ENCODE assay signal across 18 cellular contexts in the genomic region with DNA sequence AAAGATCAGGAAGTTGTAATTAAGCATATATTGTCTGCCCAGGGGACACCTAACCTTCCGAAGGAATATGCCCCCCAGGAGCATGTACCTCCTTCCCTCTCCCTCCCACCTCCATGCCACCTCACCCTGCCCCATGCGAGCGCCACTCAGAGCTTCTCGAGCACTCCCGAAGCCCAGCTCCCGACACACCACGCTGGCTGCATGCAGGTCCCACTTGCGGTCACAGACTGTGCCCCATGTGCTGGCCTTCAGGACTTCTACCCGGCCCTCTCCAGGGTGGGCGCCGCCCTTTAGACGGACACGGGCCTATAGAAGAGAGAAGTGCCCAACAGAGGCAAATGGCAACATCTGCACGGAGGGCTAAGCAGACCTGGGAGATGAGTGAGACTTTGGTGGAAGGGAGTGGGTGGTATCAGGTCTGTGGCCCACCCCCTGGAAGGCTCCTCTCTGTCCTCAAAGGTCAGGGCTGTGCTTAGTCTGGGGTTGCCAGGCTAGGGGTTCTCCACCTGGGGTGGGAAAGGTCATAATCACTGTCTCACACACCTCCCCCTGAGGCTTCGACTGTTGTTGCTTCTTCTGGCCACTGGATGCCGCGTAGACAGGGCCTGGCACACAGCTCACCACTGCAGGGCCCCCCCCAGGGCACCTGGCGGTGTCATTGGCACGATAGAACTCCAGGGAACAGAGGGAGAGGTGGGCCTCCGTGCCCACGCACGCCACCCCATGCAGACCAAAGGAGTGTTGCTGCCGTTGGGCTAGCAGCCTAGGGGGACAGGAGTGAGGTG. TPM values are rescaled to one million over a fixed set of nuclear protein-coding genes. Genes with fewer than 3 reads are reported as not detected.
DNase-seq lines count a peak whose midpoint lies in the region; ATAC-seq, FAIRE-seq and TF ChIP-seq lines count a peak whose summit lies in the region.
"Had no signal": no experiment of that assay in that cellular context is flagged by ENCODE, and none has a peak within 500 bp of the region (broad histone marks: within the 10 kb centered on the region; RNA-seq: fewer than 3 reads in every experiment).

No MANE protein-coding gene starts in this region.

- FAIRE-seq in GM12892 (lab: Jason Lieb, UNC) = no peak
- FAIRE-seq: A204.1, GM18507 had no signal

- H3K4me1 ChIP-seq in breast epithelium (peaks cover 0 to 3% of the 10 kb centered on the region in 2 donors), mesenchymal stem cell (ENCODE audit: control insufficient read depth, insufficient read depth, low read depth, low read length) (no peaks in the 10 kb centered on the region), right atrium auricular region (peaks cover 0 to 7% of the 10 kb centered on the region in 2 donors)

- no peak overlapping the region for H2BK15ac ChIP-seq in mesenchymal stem cell (ENCODE audit: low read depth, poor library complexity, severe bottlenecking)

- no peak overlapping the region for H3K4me2 ChIP-seq in mesenchymal stem cell (ENCODE audit: low read length, poor library complexity, severe bottlenecking)
- H3K4me2 ChIP-seq: KMS-11 had no signal

- POLR2A ChIA-PET in MCF 10A (lab: Yijun Ruan, JAX) = no interaction called here
- POLR2A ChIA-PET in activated CD8-positive, alpha-beta T cell treated with anti-CD3 and anti-CD28 coated beads for 36 hours (lab: Charles Lee) = no interaction called here

- H3K23ac ChIP-seq in mesenchymal stem cell (ENCODE audit: low read length in 2 of 2) = no peak overlapping the region

- H3K36me3 ChIP-seq in breast epithelium (no peaks in the 10 kb centered on the region), mesenchymal stem cell (ENCODE audit: control insufficient read depth in 1 of 2, insufficient read depth in 2 of 2, low read depth in 1 of 2, low read length in 2 of 2) (peaks cover 19 to 29% of the 10 kb centered on the region in 2 experiments), right atrium auricular region (peaks cover 15% of the 10 kb centered on the region)

- H3K9me3 ChIP-seq in breast epithelium (no peaks in the 10 kb centered on the region), mesenchymal stem cell (ENCODE audit: control insufficient read depth, low read length) (no peaks in the 10 kb centered on the region), right atrium auricular region (no peaks in the 10 kb centered on the region)

- 95% methylated on average over 21 of the region's 23 CpGs for WGBS in mesenchymal stem cell

- H4K8ac ChIP-seq in mesenchymal stem cell (ENCODE audit: low read length) = no peak overlapping the region

- H3K9ac ChIP-seq in mesenchymal stem cell (ENCODE audit: low read length) = peak overlapping the region; percentile 25
- H3K9ac ChIP-seq: KMS-11 had no signal

- no peaks in the 10 kb centered on the region for H3K36me3 Mint-ChIP-seq in MCF 10A (ENCODE audit: insufficient read depth, unreplicated experiment)
- H3K36me3 Mint-ChIP-seq in activated CD8-positive, alpha-beta T cell treated with anti-CD3 and anti-CD28 coated beads for 36 hours (ENCODE audit: low read depth) = peaks cover 18% of the 10 kb centered on the region

- CTCF ChIA-PET in MCF 10A (lab: Yijun Ruan, JAX) = interaction anchor here (0.6 to 0.9 kb wide), 2 partner anchors 53 to 381 kb away, joined by 4 read pairs; a partner anchor contains a TSS
- CTCF ChIA-PET in activated CD8-positive, alpha-beta T cell treated with anti-CD3 and anti-CD28 coated beads for 36 hours (lab: Charles Lee) = interaction anchor here (1.2 kb wide), 1 partner anchor 8 kb away, joined by 3 read pairs; no protein-coding TSS in a partner anchor

- no peak overlapping the region for H2BK12ac ChIP-seq in mesenchymal stem cell (ENCODE audit: low read length in 2 of 2)

- no peaks in the 10 kb centered on the region for H3K27me3 ChIP-seq in breast epithelium
- H3K27me3 ChIP-seq in mesenchymal stem cell (ENCODE audit: control insufficient read depth in 1 of 2, insufficient read depth in 1 of 2, low read length in 2 of 2) = peaks cover 0 to 5% of the 10 kb centered on the region in 2 experiments
- no peaks in the 10 kb centered on the region for H3K27me3 ChIP-seq in right atrium auricular region

- no peak overlapping the region for H3K18ac ChIP-seq in mesenchymal stem cell (ENCODE audit: low read depth in 1 of 2, low read length in 2 of 2)

- H3K4ac ChIP-seq in mesenchymal stem cell (ENCODE audit: low read depth in 1 of 2, low read length in 2 of 2) = no peak overlapping the region

- peaks cover 13% of the 10 kb centered on the region for H3K4me1 Mint-ChIP-seq in MCF 10A (ENCODE audit: insufficient read depth, unreplicated experiment)
- H3K4me1 Mint-ChIP-seq in activated CD8-positive, alpha-beta T cell treated with anti-CD3 and anti-CD28 coated beads for 36 hours (ENCODE audit: low read depth) = peaks cover 11% of the 10 kb centered on the region

- H3K4me3 ChIP-seq in breast epithelium (no peak overlapping the region), mesenchymal stem cell (ENCODE audit: insufficient read depth in 1 of 2, low read depth in 1 of 2, low read length in 2 of 2) (no peak overlapping the region), right atrium auricular region (no peak overlapping the region)

- peak; percentile 71 for ATAC-seq in activated CD8-positive, alpha-beta T cell treated with anti-CD3 and anti-CD28 coated beads for 36 hours

- no peaks in the 10 kb centered on the region for H3K9me3 Mint-ChIP-seq in MCF 10A (ENCODE audit: unreplicated experiment)
- no peaks in the 10 kb centered on the region for H3K9me3 Mint-ChIP-seq in activated CD8-positive, alpha-beta T cell treated with anti-CD3 and anti-CD28 coated beads for 36 hours

- TF ChIP-seq POLR2A in breast epithelium (IDR thresholded peaks at IDR 0.05) = no peak
- no peak for TF ChIP-seq POLR2A in GM12892 (IDR thresholded peaks at IDR 0.05; ENCODE audit: low read depth, low read length)

- H3K27ac ChIP-seq in breast epithelium (no peak overlapping the region), mesenchymal stem cell (ENCODE audit: low read length, poor library complexity, severe bottlenecking) (no peak overlapping the region), right atrium auricular region (no peak overlapping the region)
- H3K27ac ChIP-seq: C4-2B, KMS-11 had no signal

- intact Hi-C loops in MCF 10A (cut with micrococcal nuclease) (no loop called here), breast epithelium (cut with DNase I; ENCODE audit: low total_unique reads) (no loop called here)
- intact Hi-C loops in activated CD8-positive, alpha-beta T cell treated with anti-CD3 and anti-CD28 coated beads for 36 hours (cut with micrococcal nuclease) = no loop called here

- H2AK5ac ChIP-seq in mesenchymal stem cell (ENCODE audit: low read length, severe bottlenecking) = no peak overlapping the region

- no peak for TF ChIP-seq CTCF in MCF 10A (IDR thresholded peaks at IDR 0.05; ENCODE audit: unreplicated experiment)
- no peak for TF ChIP-seq CTCF in breast epithelium (IDR thresholded peaks at IDR 0.05)
- TF ChIP-seq CTCF in activated CD8-positive, alpha-beta T cell treated with anti-CD3 and anti-CD28 coated beads for 36 hours (IDR thresholded peaks at IDR 0.05) = no peak
- no peak for TF ChIP-seq CTCF in right atrium auricular region (IDR thresholded peaks at IDR 0.05)

- peaks cover 5% of the 10 kb centered on the region for H3K79me1 ChIP-seq in mesenchymal stem cell (replicated peaks; ENCODE audit: low read length, poor library complexity, severe bottlenecking)

- H4K91ac ChIP-seq in mesenchymal stem cell (ENCODE audit: low read length) = no peak overlapping the region

- no peak overlapping the region for H3K14ac ChIP-seq in mesenchymal stem cell (ENCODE audit: low read length in 2 of 2)

- BruUV-seq in MCF 10A (replicated peaks; lab: Mats Ljungman, UMichigan) = no TSS peak

- DNase-seq in MCF 10A (ENCODE audit: unreplicated experiment) (no peak), breast epithelium (ENCODE audit: low spot score in 2 of 2) (no peak), mesenchymal stem cell (no peak), GM12892 (ENCODE audit: insufficient read length) (no peak), nucleus accumbens (lab: John Stamatoyannopoulos, UW) (no peak), right atrium auricular region (ENCODE audit: low spot score) (no peak)
- peak; percentile 17 for DNase-seq in activated CD8-positive, alpha-beta T cell treated with anti-CD3 and anti-CD28 coated beads for 36 hours
- no peak for DNase-seq in central memory CD4-positive, alpha-beta T cell
- DNase-seq: DMS153, MM.1S, NCI-H1105, NCI-H187, NCI-H446 treated with DMSO at 0.1 percent for 48 hours, NCI-H774 had no signal

- no peak overlapping the region for H2BK120ac ChIP-seq in mesenchymal stem cell (ENCODE audit: low read depth, low read length)

- no peak overlapping the region for H2AFZ ChIP-seq in mesenchymal stem cell (ENCODE audit: low read depth, low read length)

- peak overlapping the region; percentile 49 for H3K27ac Mint-ChIP-seq in MCF 10A (ENCODE audit: low read depth, unreplicated experiment)
- H3K27ac Mint-ChIP-seq in activated CD8-positive, alpha-beta T cell treated with anti-CD3 and anti-CD28 coated beads for 36 hours = no peak overlapping the region

- no peak overlapping the region for H3K4me3 Mint-ChIP-seq in MCF 10A (ENCODE audit: unreplicated experiment)
- no peak overlapping the region for H3K4me3 Mint-ChIP-seq in activated CD8-positive, alpha-beta T cell treated with anti-CD3 and anti-CD28 coated beads for 36 hours

- H3K27me3 Mint-ChIP-seq in MCF 10A (ENCODE audit: insufficient read depth, unreplicated experiment) = no peaks in the 10 kb centered on the region
- H3K27me3 Mint-ChIP-seq in activated CD8-positive, alpha-beta T cell treated with anti-CD3 and anti-CD28 coated beads for 36 hours = peaks cover 9% of the 10 kb centered on the region

- H2BK5ac ChIP-seq in mesenchymal stem cell (ENCODE audit: low read depth, low read length, poor library complexity, severe bottlenecking) = no peak overlapping the region

RNA-seq across cellular contexts. Expression of a gene that starts 6.6 kb away (rescaled TPM):
- total RNA-seq in MCF 10A (2022) (27.6 and 33.0 TPM in 2 replicates), breast epithelium (10 to 100 TPM; 32.1 to 34.5 (median 32.5) TPM), right atrium auricular region (10 to 100 TPM; 16.0 to 27.3 TPM)
- total RNA-seq in activated CD8-positive, alpha-beta T cell treated with anti-CD3 and anti-CD28 coated beads for 36 hours = 10 to 100 TPM; 42.0 to 45.0 TPM
- polyA plus RNA-seq in mesenchymal stem cell (2013, experiment 1 of 2) = 21.6 TPM
- 20.7 TPM for polyA plus RNA-seq in mesenchymal stem cell (2013, experiment 2 of 2)
- polyA plus RNA-seq in GM12892 (2012; ENCODE audit: missing spikeins) = 56.6 TPM

RNA-seq across cellular contexts. Expression of a gene that starts 6.9 kb away (rescaled TPM):
- total RNA-seq in MCF 10A (2022) (138 and 140 TPM in 2 replicates), breast epithelium (100 to 1,000 TPM; 108 to 130 (median 128) TPM), right atrium auricular region (10 to 100 TPM; 55.2 to 80.9 TPM)
- total RNA-seq in activated CD8-positive, alpha-beta T cell treated with anti-CD3 and anti-CD28 coated beads for 36 hours = 10 to 100 TPM; 90.8 to 92.7 TPM
- 81.1 TPM for polyA plus RNA-seq in mesenchymal stem cell (2013, experiment 1 of 2)
- polyA plus RNA-seq in mesenchymal stem cell (2013, experiment 2 of 2) = 81.5 TPM
- polyA plus RNA-seq in GM12892 (2012; ENCODE audit: missing spikeins) = 82.7 TPM

RNA-seq across cellular contexts. Expression of a gene that starts 10.3 kb away (rescaled TPM):
- total RNA-seq in MCF 10A (2022) (4.3 and 4.7 TPM in 2 replicates), breast epithelium (under 1 TPM in 1 of 3 donors, not detected in 2; 0.66 TPM), right atrium auricular region (not detected)
- total RNA-seq in activated CD8-positive, alpha-beta T cell treated with anti-CD3 and anti-CD28 coated beads for 36 hours = under 1 TPM; 0.50 to 0.96 TPM
- polyA plus RNA-seq in mesenchymal stem cell (2013, experiment 1 of 2) = not detected
- 0.03 TPM for polyA plus RNA-seq in mesenchymal stem cell (2013, experiment 2 of 2)
- polyA plus RNA-seq in GM12892 (2012; ENCODE audit: missing spikeins) = 0.93 TPM

RNA-seq across cellular contexts. Expression of a gene that starts 17.4 kb away (rescaled TPM):
- 0.93 and 1.2 TPM in 2 replicates for total RNA-seq in MCF 10A (2022)
- total RNA-seq in breast epithelium = 1 to 10 TPM; 3.7 to 7.8 (median 6.6) TPM
- total RNA-seq in activated CD8-positive, alpha-beta T cell treated with anti-CD3 and anti-CD28 coated beads for 36 hours = under 1 TPM; 0.38 to 0.60 TPM
- polyA plus RNA-seq in mesenchymal stem cell (2013, experiment 1 of 2) = 11.7 TPM
- 11.7 TPM for polyA plus RNA-seq in mesenchymal stem cell (2013, experiment 2 of 2)
- 21.0 TPM for polyA plus RNA-seq in GM12892 (2012; ENCODE audit: missing spikeins)
- 1 to 10 TPM; 3.2 to 3.9 TPM for total RNA-seq in right atrium auricular region

RNA-seq across cellular contexts. Expression of a gene that starts 18.2 kb away (rescaled TPM):
- total RNA-seq in MCF 10A (2022) = 3.4 and 4.6 TPM in 2 replicates
- 10 to 100 TPM; 11.0 to 33.3 (median 13.1) TPM for total RNA-seq in breast epithelium
- 10 to 100 TPM; 15.0 to 16.6 TPM for total RNA-seq in activated CD8-positive, alpha-beta T cell treated with anti-CD3 and anti-CD28 coated beads for 36 hours
- 13.9 TPM for polyA plus RNA-seq in mesenchymal stem cell (2013, experiment 1 of 2)
- polyA plus RNA-seq in mesenchymal stem cell (2013, experiment 2 of 2) = 14.3 TPM
- 30.5 TPM for polyA plus RNA-seq in GM12892 (2012; ENCODE audit: missing spikeins)
- 10 to 100 TPM in 1 of 2 donors, 1 to 10 TPM in 1; 4.9 to 10.3 TPM for total RNA-seq in right atrium auricular region
